ENCODE assay signal across 4 cellular contexts in the genomic region with DNA sequence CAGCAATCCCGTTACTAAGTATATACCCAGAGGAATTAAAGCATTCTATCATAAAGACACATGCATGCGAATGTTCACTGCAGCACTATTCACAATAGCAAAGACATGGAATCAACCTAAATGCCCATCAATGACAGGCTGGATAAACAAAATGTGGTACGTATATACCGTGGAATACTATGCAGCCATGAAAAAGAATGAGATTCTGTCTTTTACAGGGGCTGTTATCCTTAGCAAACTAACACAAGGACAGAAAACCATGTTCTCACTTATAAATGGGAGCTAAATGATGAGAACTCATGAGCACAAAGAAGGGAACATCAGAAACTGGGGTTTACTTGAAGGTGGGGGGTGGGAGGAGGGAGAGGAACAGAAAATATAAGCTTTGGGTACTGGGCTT.
A peak's percentile ranks its signal among the peaks of the same experiment; 100 is the strongest.
TF ChIP-seq lines count a peak whose summit lies in the region.
"Not testable (repeated sequence)": the region's sequence is repeated elsewhere in the genome, so short reads cannot be mapped to it uniquely, and the experiment has no call there.

No MANE protein-coding gene starts in this region.

TF ChIP-seq in A549, 52 proteins besides CTCF, POLR2A, EP300 and RAD21:
- TF ChIP-seq KDM1A (IDR thresholded peaks at IDR 0.05; ENCODE audit: low read depth) (peak; percentile 33; the same call in 1 of the 2 replicates), CHD4 (IDR thresholded peaks at IDR 0.05; ENCODE audit: borderline replicate concordance) (0 out of 2 replicates have a peak, but pooled peaks have one; percentile 47)

TF ChIP-seq in HEK293, 187 proteins besides CTCF, POLR2A, EP300 and RAD21:
- TF ChIP-seq ZNF2 (tag by site-specific recombination; IDR thresholded peaks at IDR 0.05) = 0 out of 2 replicates have a peak, but pooled peaks have one; percentile 29
- TF ChIP-seq ZNF280D (tag by site-specific recombination; IDR thresholded peaks at IDR 0.05) = peak; percentile 97
- TF ChIP-seq ZNF174 (tag by site-specific recombination; IDR thresholded peaks at IDR 0.05) = 0 out of 2 replicates have a peak, but pooled peaks have one; percentile 10
- TF ChIP-seq, protein P1, sequence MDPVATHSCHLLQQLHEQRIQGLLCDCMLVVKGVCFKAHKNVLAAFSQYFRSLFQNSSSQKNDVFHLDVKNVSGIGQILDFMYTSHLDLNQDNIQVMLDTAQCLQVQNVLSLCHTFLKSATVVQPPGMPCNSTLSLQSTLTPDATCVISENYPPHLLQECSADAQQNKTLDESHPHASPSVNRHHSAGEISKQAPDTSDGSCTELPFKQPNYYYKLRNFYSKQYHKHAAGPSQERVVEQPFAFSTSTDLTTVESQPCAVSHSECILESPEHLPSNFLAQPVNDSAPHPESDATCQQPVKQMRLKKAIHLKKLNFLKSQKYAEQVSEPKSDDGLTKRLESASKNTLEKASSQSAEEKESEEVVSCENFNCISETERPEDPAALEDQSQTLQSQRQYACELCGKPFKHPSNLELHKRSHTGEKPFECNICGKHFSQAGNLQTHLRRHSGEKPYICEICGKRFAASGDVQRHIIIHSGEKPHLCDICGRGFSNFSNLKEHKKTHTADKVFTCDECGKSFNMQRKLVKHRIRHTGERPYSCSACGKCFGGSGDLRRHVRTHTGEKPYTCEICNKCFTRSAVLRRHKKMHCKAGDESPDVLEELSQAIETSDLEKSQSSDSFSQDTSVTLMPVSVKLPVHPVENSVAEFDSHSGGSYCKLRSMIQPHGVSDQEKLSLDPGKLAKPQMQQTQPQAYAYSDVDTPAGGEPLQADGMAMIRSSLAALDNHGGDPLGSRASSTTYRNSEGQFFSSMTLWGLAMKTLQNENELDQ (tag by site-specific recombination; IDR thresholded peaks at IDR 0.05; ENCODE audit: low read depth) = 0 out of 2 replicates have a peak, but pooled peaks have one; percentile 16
- TF ChIP-seq ZNF146 (tag by site-specific recombination; IDR thresholded peaks at IDR 0.05) = peak; percentile 100
- not testable (repeated sequence) for TF ChIP-seq ZNF274 (IDR thresholded peaks at IDR 0.05; ENCODE audit: low read length)
- 0 out of 2 replicates have a peak, but pooled peaks have one; percentile 64 for TF ChIP-seq ZNF274 (tag by site-specific recombination; IDR thresholded peaks at IDR 0.05; ENCODE audit: borderline replicate concordance)
- TF ChIP-seq, protein P2, sequence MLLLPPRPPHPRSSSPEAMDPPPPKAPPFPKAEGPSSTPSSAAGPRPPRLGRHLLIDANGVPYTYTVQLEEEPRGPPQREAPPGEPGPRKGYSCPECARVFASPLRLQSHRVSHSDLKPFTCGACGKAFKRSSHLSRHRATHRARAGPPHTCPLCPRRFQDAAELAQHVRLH (tag by site-specific recombination; IDR thresholded peaks at IDR 0.05) = peak; percentile 97
- 0 out of 2 replicates have a peak, but pooled peaks have one; percentile 32 for TF ChIP-seq ZNF768 (tag by site-specific recombination; IDR thresholded peaks at IDR 0.05)

TF ChIP-seq in WTC11, 78 proteins besides CTCF, POLR2A, EP300 and RAD21:
- TF ChIP-seq GTF2I (CRISPR knock-in tag; conservative IDR thresholded peaks at IDR 0.05) = peak; percentile 62; the same call in 1 of the 2 replicates

TF ChIP-seq in H1, 55 proteins besides CTCF, POLR2A, EP300 and RAD21:
- TF ChIP-seq KDM1A (IDR thresholded peaks at IDR 0.05; ENCODE audit: borderline replicate concordance, low read length) = peak; percentile 67; the same call in 1 of the 2 replicates
TF ChIP-seq in H1: peak in this region for 1; not testable (repeated sequence) for 54.
